9 cellular contexts compared by ENCODE assay signal in genomic region chrX:153765138-153766079, GRCh38. TPM values are rescaled to one million over a fixed set of nuclear protein-coding genes. Genes with fewer than 3 reads are reported as not detected.
DNase-seq lines count a peak whose midpoint lies in the region; ATAC-seq and TF ChIP-seq lines count a peak whose summit lies in the region.
"Had no signal": no experiment of that assay in that cellular context is flagged by ENCODE, and none has a peak within 500 bp of the region (broad histone marks: within the 10 kb centered on the region; RNA-seq: fewer than 3 reads in every experiment).

No MANE protein-coding gene starts in this region.

- no TSS peak for BruUV-seq in Panc1 (replicated peaks; lab: Mats Ljungman, UMichigan)

- intact Hi-C loops in Panc1 (cut with micrococcal nuclease; ENCODE audit: unreplicated experiment): loop anchor here (10.0 kb wide), 2 partner anchors 119 to 159 kb away; partner anchors contain the start of genes ARHGAP4 and L1CAM

- H3K4me2 ChIP-seq in osteoblast (ENCODE audit: insufficient read depth, low read length): peak overlapping the region; percentile 74

- peaks cover 6% of the 10 kb centered on the region for H3K79me2 ChIP-seq in osteoblast (ENCODE audit: insufficient read depth, low read length)

- peaks cover 25% of the 10 kb centered on the region for H3K4me1 ChIP-seq in Panc1 (ENCODE audit: control insufficient read depth, insufficient read depth, low read length)
- peaks cover 5% of the 10 kb centered on the region for H3K4me1 ChIP-seq in osteoblast (ENCODE audit: insufficient read depth, low read length)
- H3K4me1 ChIP-seq: neural progenitor cell had no signal

- H4K20me1 ChIP-seq in osteoblast (ENCODE audit: insufficient read depth, low read length): peaks cover 9% of the 10 kb centered on the region

- no peaks in the 10 kb centered on the region for H3K27me3 ChIP-seq in Panc1 (ENCODE audit: control insufficient read depth, insufficient read depth, low read length)
- no peaks in the 10 kb centered on the region for H3K27me3 ChIP-seq in osteoblast (ENCODE audit: insufficient read depth, low read length)
- H3K27me3 ChIP-seq: neural progenitor cell had no signal

- in situ Hi-C loops in Panc1 (cut with HindIII; ENCODE audit: low pct_unique_long_range_greater_than_20kb, low sequenced_read_pairs): no loop called here

- H3K4me3 ChIP-seq in Panc1 (ENCODE audit: low read depth in 2 of 2, low read length in 2 of 2) (peak overlapping the region; percentile 30 to 48), epithelial cell of esophagus (ENCODE audit: low read length) (peak overlapping the region; percentile 57), osteoblast (ENCODE audit: insufficient read depth, low read length) (peak overlapping the region; percentile 70)
- H3K4me3 ChIP-seq: neural progenitor cell had no signal

- peak; percentile 49 for ATAC-seq in Panc1

- no peak overlapping the region for H2AFZ ChIP-seq in osteoblast (ENCODE audit: low read length)
- H2AFZ ChIP-seq: neural progenitor cell had no signal

- TF ChIP-seq CTCF in C4-2B (conservative IDR thresholded peaks at IDR 0.05) (no peak), Panc1 (IDR thresholded peaks at IDR 0.05) (no peak), epithelial cell of esophagus (IDR thresholded peaks at IDR 0.05; ENCODE audit: insufficient read depth, low read depth, low read length, missing control alignments) (no peak), osteoblast (IDR thresholded peaks at IDR 0.05; ENCODE audit: extremely low read depth, low read depth, low read length) (no peak)

- CTCF ChIA-PET in Panc1 (lab: Charles Lee): interaction anchor here (0.6 to 1.4 kb wide), 2 partner anchors 31 to 181 kb away, joined by 8 to 9 read pairs; no protein-coding TSS in a partner anchor

- POLR2A ChIA-PET in Panc1 (lab: Charles Lee): no interaction called here

- H3K9me3 ChIP-seq in Panc1 (ENCODE audit: control insufficient read depth, insufficient read depth, low read depth, low read length): no peaks in the 10 kb centered on the region
- no peaks in the 10 kb centered on the region for H3K9me3 ChIP-seq in osteoblast (ENCODE audit: low read depth, low read length)

- no peak for DNase-seq in Panc1 (ENCODE audit: low read depth, low spot score)
- DNase-seq in epithelial cell of esophagus (ENCODE audit: low read depth): no peak
- peak; percentile 90 for DNase-seq in osteoblast (ENCODE audit: insufficient read length, low spot score, missing footprints)
- DNase-seq in NCI-H1417 treated with DMSO at 0.1 percent for 48 hours (lab: John Stamatoyannopoulos, UW): no peak
- DNase-seq in GM19240 (ENCODE audit: insufficient read length, low spot score): no peak
- DNase-seq in NCI-H748 treated with DMSO at 0.1 percent for 48 hours (lab: John Stamatoyannopoulos, UW): no peak
- no peak for DNase-seq in AML-193 (lab: John Stamatoyannopoulos, UW)

- H3K36me3 ChIP-seq in Panc1 (ENCODE audit: control insufficient read depth, insufficient read depth, low read length) (no peaks in the 10 kb centered on the region), osteoblast (ENCODE audit: insufficient read depth, low read length) (no peaks in the 10 kb centered on the region)
- H3K36me3 ChIP-seq: neural progenitor cell had no signal

- H3K27ac ChIP-seq in C4-2B: peak overlapping the region; percentile 97
- peak overlapping the region; percentile 81 for H3K27ac ChIP-seq in Panc1 (ENCODE audit: low read length)
- H3K27ac ChIP-seq in osteoblast (ENCODE audit: low read depth, low read length): peak overlapping the region; percentile 17
- H3K27ac ChIP-seq: neural progenitor cell had no signal

RNA-seq across cellular contexts. Expression of gene PLXNB3, which starts 1.4 kb away (rescaled TPM):
- total RNA-seq in Panc1 (2021; ENCODE audit: unreplicated experiment) (14.3 TPM), osteoblast (2.7 and 4.3 TPM in 2 replicates)
- 23.9 TPM for polyA plus RNA-seq in Panc1 (2012; ENCODE audit: insufficient read length)

RNA-seq across cellular contexts. Expression of gene SRPK3, which starts 15.4 kb away (rescaled TPM):
- total RNA-seq in Panc1 (2021; ENCODE audit: unreplicated experiment) (1.6 TPM), osteoblast (0.36 TPM in 1 of 2 replicates, not detected in the other)
- 2.6 TPM for polyA plus RNA-seq in Panc1 (2012; ENCODE audit: insufficient read length)

RNA-seq across cellular contexts. Expression of gene IDH3G, which starts 28.8 kb away (rescaled TPM):
- total RNA-seq in Panc1 (2021; ENCODE audit: unreplicated experiment) (89.4 TPM), osteoblast (40.2 and 42.7 TPM in 2 replicates)
- 205 TPM for polyA plus RNA-seq in Panc1 (2012; ENCODE audit: insufficient read length)

RNA-seq across cellular contexts. Expression of gene SSR4, which starts 29.1 kb away (rescaled TPM):
- total RNA-seq in Panc1 (2021; ENCODE audit: unreplicated experiment) (504 TPM), osteoblast (156 and 172 TPM in 2 replicates)
- polyA plus RNA-seq in Panc1 (2012; ENCODE audit: insufficient read length): 706 TPM

RNA-seq across cellular contexts. Expression of gene ABCD1, which starts 40.8 kb away (rescaled TPM):
- 86.6 TPM for total RNA-seq in Panc1 (2021; ENCODE audit: unreplicated experiment)
- polyA plus RNA-seq in Panc1 (2012; ENCODE audit: insufficient read length): 81.6 TPM
- 14.1 and 16.3 TPM in 2 replicates for total RNA-seq in osteoblast

Comparison
In these comparisons a context has a peak if more than half of its experiments do, and no peak if none do; other contexts are left out.
1. H3K27ac ChIP-seq: peak in every context shown above with its lines; median percentile 97 in C4-2B; 81 in Panc1; 17 in osteoblast.